In the genomic region with DNA sequence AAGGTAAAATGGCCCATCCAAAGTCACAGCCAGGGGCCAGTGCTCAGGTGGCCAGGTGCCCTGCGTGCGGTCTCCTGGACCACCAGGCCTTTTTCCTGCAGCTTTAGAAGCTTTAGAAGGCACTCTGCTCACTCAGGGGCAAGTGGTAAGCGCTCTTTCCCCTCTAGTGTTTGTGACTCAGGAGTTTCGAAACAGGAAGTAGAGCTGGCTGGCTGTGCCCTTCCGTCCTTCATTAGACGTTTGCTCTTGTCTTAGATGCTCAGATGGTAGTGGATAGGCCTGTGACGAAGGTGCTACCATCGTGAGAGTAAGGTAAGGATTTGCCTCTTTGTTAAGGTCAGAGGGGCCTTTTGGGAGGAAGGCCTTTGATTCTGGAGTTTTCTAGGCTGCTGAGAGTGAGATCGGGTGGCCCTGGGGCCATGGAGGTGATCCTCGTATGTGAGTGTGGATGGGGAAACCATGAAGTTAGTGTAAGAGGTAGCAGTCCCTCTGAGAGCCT, we compare ENCODE assay signal across 8 cellular contexts. TPM values are rescaled to one million over a fixed set of nuclear protein-coding genes. Genes with fewer than 3 reads are reported as not detected.
DNase-seq lines count a peak whose midpoint lies in the region; ATAC-seq and TF ChIP-seq lines count a peak whose summit lies in the region.

CASP8 (plus strand) TSS at position 235 of the 499 bp plus-strand sequence. CDS start 5,951 bp downstream, outside the sequence.

- 92% methylated on average over 9 of the region's 10 CpGs for WGBS in SK-N-SH (ENCODE audit: low lambda C conversion rate)

- H3K79me2 ChIP-seq in SK-N-SH (ENCODE audit: insufficient read depth) (peaks cover 42% of the 10 kb centered on the region), OCI-LY7 (ENCODE audit: insufficient read depth, low read depth, low read length) (peaks cover 67% of the 10 kb centered on the region)

- H3K4me3 ChIP-seq in SK-N-SH (ENCODE audit: low read depth in 2 of 2, low read length in 1 of 2) (peak within 1 kb of the TSS in 1 of 2 experiments; percentile 60; a peak in 1 of 4 replicates), OCI-LY7 (ENCODE audit: low read depth, low read length, poor library complexity, severe bottlenecking) (peak within 1 kb of the TSS; percentile 69), foreskin fibroblast (ENCODE audit: low read depth in 1 of 2, low read length in 2 of 2) (peak within 1 kb of the TSS; percentile 64 to 68)

- H3K4me1 ChIP-seq in SK-N-SH (ENCODE audit: control insufficient read depth in 1 of 2, insufficient read depth in 2 of 2, low read depth in 1 of 2, low read length in 1 of 2) (peaks cover 0 to 15% of the 10 kb centered on the region in 2 experiments; a peak in 2 of 4 replicates), OCI-LY7 (ENCODE audit: insufficient read depth, low read length, poor library complexity, severe bottlenecking) (peaks cover 54% of the 10 kb centered on the region)

- no peak for TF ChIP-seq EP300 in SK-N-SH (IDR thresholded peaks at IDR 0.05; ENCODE audit: borderline replicate concordance in 1 of 2, low read depth in 1 of 2, low read length in 1 of 2)

- ATAC-seq in SK-N-SH treated with all-trans-retinoic acid at 6 μM for 48 hours (no peak), sciatic nerve (peak; percentile 51), GM21576 (IDR thresholded peaks at IDR 0.05; ENCODE audit: unreplicated experiment) (no peak)

- H2AFZ ChIP-seq in SK-N-SH (ENCODE audit: low read depth) (no peak within 1 kb of the TSS), OCI-LY7 (ENCODE audit: low read length) (peak within 1 kb of the TSS; percentile 51; the same call in 1 of the 2 replicates)

- no peaks in the 10 kb centered on the region for H4K20me1 ChIP-seq in SK-N-SH (ENCODE audit: insufficient read depth)
- H4K20me1 ChIP-seq in OCI-LY7 (ENCODE audit: insufficient read depth, low read length): peaks cover 12% of the 10 kb centered on the region; the same call in 1 of the 2 replicates

- H3F3A ChIP-seq in SK-N-SH (replicated peaks; ENCODE audit: insufficient read depth): peaks cover 17% of the 10 kb centered on the region

- POLR2A ChIA-PET in SK-N-SH (lab: Yijun Ruan, JAX) (interaction anchor here (1.3 kb wide), 1 partner anchor 13 kb away, joined by 3 read pairs; no protein-coding TSS in a partner anchor), OCI-LY7 (lab: Charles Lee) (interaction anchor here (0.6 to 2.3 kb wide), 14 partner anchors 9 to 518 kb away, joined by 3 to 10 read pairs (median 4); partner anchors contain the start of genes CLK1, STRADB and TRAK2)

- CTCF ChIA-PET in SK-N-SH (lab: Yijun Ruan, JAX): interaction anchor here (0.5 kb wide), 1 partner anchor 1056 kb away, joined by 3 read pairs; no protein-coding TSS in a partner anchor
- CTCF ChIA-PET in OCI-LY7 (lab: Charles Lee; ENCODE audit: unreplicated experiment): interaction anchor here (2.3 to 2.7 kb wide), 2 partner anchors 26 to 28 kb away, joined by 7 read pairs; no protein-coding TSS in a partner anchor

- no peaks in the 10 kb centered on the region for H3K27me3 ChIP-seq in SK-N-SH (ENCODE audit: insufficient read depth)

- H3K9me3 ChIP-seq in SK-N-SH (no peaks in the 10 kb centered on the region), OCI-LY7 (ENCODE audit: low read length) (no peaks in the 10 kb centered on the region)

- H3K27ac ChIP-seq in SK-N-SH (ENCODE audit: low read depth in 2 of 2, low read length in 1 of 2): peak within 1 kb of the TSS in 1 of 2 experiments; percentile 96; a peak in 1 of 4 replicates
- H3K27ac ChIP-seq in OCI-LY7 (ENCODE audit: low read depth, low read length, poor library complexity, severe bottlenecking): peak within 1 kb of the TSS; percentile 93

- DNase-seq in SK-N-SH (no peak), OCI-LY7 (ENCODE audit: low spot score) (peak; percentile 86), activated T-cell treated with anti-CD3 and anti-CD28 coated beads for 48 hours (ENCODE audit: low read depth) (peak; percentile 47), foreskin fibroblast (peak; percentile 36 to 56), sciatic nerve (ENCODE audit: low spot score) (no peak), NCI-H1048 (lab: John Stamatoyannopoulos, UW) (no peak)

- TF ChIP-seq CTCF in SK-N-SH (IDR thresholded peaks at IDR 0.05): no peak
- TF ChIP-seq CTCF in OCI-LY7 (conservative IDR thresholded peaks at IDR 0.05; ENCODE audit: low read length): no peak
- TF ChIP-seq CTCF in foreskin fibroblast (IDR thresholded peaks at IDR 0.05; ENCODE audit: low read depth, low read length): no peak

- no TSS peak for BruUV-seq in OCI-LY7 (replicated peaks; lab: Mats Ljungman, UMichigan)

- intact Hi-C loops in OCI-LY7 (cut with micrococcal nuclease; ENCODE audit: unreplicated experiment): loop anchor here (1.0 to 5.0 kb wide), 2 partner anchors 297 to 382 kb away; partner anchors contain the start of genes ORC2 and TMEM237
- intact Hi-C loops in sciatic nerve (cut with DNase I): no loop called here

- peak within 1 kb of the TSS; percentile 89 for H3K4me2 ChIP-seq in SK-N-SH
- H3K4me2 ChIP-seq in OCI-LY7 (ENCODE audit: low read length): peak within 1 kb of the TSS; percentile 88

- no peaks in the 10 kb centered on the region for H3K9me2 ChIP-seq in SK-N-SH
- no peaks in the 10 kb centered on the region for H3K9me2 ChIP-seq in OCI-LY7 (ENCODE audit: insufficient read depth, low read length)

- no peak within 1 kb of the TSS for H3K9ac ChIP-seq in SK-N-SH

- no peak for TF ChIP-seq RAD21 in SK-N-SH (IDR thresholded peaks at IDR 0.05; ENCODE audit: low read length)

- H3K36me3 ChIP-seq in SK-N-SH (replicated peaks in 1 of 2; ENCODE audit: control insufficient read depth in 1 of 2, insufficient read depth in 2 of 2, low read length in 1 of 2) (no peaks in the 10 kb centered on the region), OCI-LY7 (ENCODE audit: insufficient read depth, low read length) (no peaks in the 10 kb centered on the region)

TF ChIP-seq in SK-N-SH, 30 proteins besides CTCF, POLR2A, EP300 and RAD21 (continues in another document):
- TF ChIP-seq ELF1 (IDR thresholded peaks at IDR 0.05) (no peak), USF2 (IDR thresholded peaks at IDR 0.05; ENCODE audit: borderline replicate concordance, low read depth, low read length) (no peak), GABPA (IDR thresholded peaks at IDR 0.05; ENCODE audit: low read depth) (no peak), TCF12 (IDR thresholded peaks at IDR 0.05) (no peak), FOXJ3 (CRISPR knock-in tag; IDR thresholded peaks at IDR 0.05) (no peak), MEF2A (IDR thresholded peaks at IDR 0.05; ENCODE audit: borderline replicate concordance, low read depth) (no peak), RFX5 (IDR thresholded peaks at IDR 0.05; ENCODE audit: low read length) (no peak)
- TF ChIP-seq, protein P1, sequence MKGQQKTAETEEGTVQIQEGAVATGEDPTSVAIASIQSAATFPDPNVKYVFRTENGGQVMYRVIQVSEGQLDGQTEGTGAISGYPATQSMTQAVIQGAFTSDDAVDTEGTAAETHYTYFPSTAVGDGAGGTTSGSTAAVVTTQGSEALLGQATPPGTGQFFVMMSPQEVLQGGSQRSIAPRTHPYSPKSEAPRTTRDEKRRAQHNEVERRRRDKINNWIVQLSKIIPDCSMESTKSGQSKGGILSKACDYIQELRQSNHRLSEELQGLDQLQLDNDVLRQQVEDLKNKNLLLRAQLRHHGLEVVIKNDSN (IDR thresholded peaks at IDR 0.05; ENCODE audit: borderline replicate concordance, low read depth): no peak
- TF ChIP-seq, protein P2, sequence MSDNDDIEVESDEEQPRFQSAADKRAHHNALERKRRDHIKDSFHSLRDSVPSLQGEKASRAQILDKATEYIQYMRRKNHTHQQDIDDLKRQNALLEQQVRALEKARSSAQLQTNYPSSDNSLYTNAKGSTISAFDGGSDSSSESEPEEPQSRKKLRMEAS (IDR thresholded peaks at IDR 0.05; ENCODE audit: low read depth): no peak

TF ChIP-seq in SK-N-SH treated with all-trans-retinoic acid at 6 μM for 48 hours, 23 proteins besides CTCF, POLR2A, EP300 and RAD21:
- TF ChIP-seq CREB5 (CRISPR knock-in tag; IDR thresholded peaks at IDR 0.05; ENCODE audit: low read depth): no peak
- TF ChIP-seq ARNTL (CRISPR knock-in tag; IDR thresholded peaks at IDR 0.05; ENCODE audit: borderline replicate concordance, low read depth): no peak
- no peak for TF ChIP-seq PPARA (CRISPR knock-in tag; IDR thresholded peaks at IDR 0.05; ENCODE audit: borderline replicate concordance)
- TF ChIP-seq ZC3H10 (CRISPR knock-in tag; IDR thresholded peaks at IDR 0.05): no peak
- TF ChIP-seq, protein P3, sequence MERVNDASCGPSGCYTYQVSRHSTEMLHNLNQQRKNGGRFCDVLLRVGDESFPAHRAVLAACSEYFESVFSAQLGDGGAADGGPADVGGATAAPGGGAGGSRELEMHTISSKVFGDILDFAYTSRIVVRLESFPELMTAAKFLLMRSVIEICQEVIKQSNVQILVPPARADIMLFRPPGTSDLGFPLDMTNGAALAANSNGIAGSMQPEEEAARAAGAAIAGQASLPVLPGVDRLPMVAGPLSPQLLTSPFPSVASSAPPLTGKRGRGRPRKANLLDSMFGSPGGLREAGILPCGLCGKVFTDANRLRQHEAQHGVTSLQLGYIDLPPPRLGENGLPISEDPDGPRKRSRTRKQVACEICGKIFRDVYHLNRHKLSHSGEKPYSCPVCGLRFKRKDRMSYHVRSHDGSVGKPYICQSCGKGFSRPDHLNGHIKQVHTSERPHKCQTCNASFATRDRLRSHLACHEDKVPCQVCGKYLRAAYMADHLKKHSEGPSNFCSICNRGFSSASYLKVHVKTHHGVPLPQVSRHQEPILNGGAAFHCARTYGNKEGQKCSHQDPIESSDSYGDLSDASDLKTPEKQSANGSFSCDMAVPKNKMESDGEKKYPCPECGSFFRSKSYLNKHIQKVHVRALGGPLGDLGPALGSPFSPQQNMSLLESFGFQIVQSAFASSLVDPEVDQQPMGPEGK (CRISPR knock-in tag; IDR thresholded peaks at IDR 0.05; ENCODE audit: borderline replicate concordance): no peak
- no peak for TF ChIP-seq ZNF565 (CRISPR knock-in tag; conservative IDR thresholded peaks at IDR 0.05; ENCODE audit: low read depth)
- no peak for TF ChIP-seq SNAI2 (CRISPR knock-in tag; IDR thresholded peaks at IDR 0.05)
TF ChIP-seq in SK-N-SH treated with all-trans-retinoic acid at 6 μM for 48 hours: peak in this region for 0.

RNA-seq across cellular contexts. Expression of gene CASP8, which starts in this region (rescaled TPM):
- 13.1 and 15.6 TPM in 2 replicates for polyA plus RNA-seq in SK-N-SH (2012; rRNA removed)
- 13.2 and 13.7 TPM in 2 replicates for polyA plus RNA-seq in SK-N-SH (2012; cell fraction: cytosol; rRNA removed)
- polyA plus RNA-seq in SK-N-SH (2012; cell fraction: nucleus; rRNA removed): 14.3 and 25.6 TPM in 2 replicates
- 30.5 and 32.4 TPM in 2 replicates for total RNA-seq in OCI-LY7 (2014; rRNA removed; shearing (Covaris generic))
- total RNA-seq in OCI-LY7 (2022) (34.7 and 35.9 TPM in 2 replicates), sciatic nerve (12.1 TPM)

Comparison
In these comparisons a context has a peak if more than half of its experiments do, and no peak if none do; other contexts are left out.
1. DNase-seq: peak in OCI-LY7 (single experiment), activated T-cell treated with anti-CD3 and anti-CD28 coated beads for 48 hours (single experiment) and foreskin fibroblast (2 of 2); none in SK-N-SH (single experiment), sciatic nerve (single experiment) and NCI-H1048 (single experiment).